ENCODE assay signal across 8 cellular contexts in genomic region chr4:184416913-184417734, GRCh38. TPM values are rescaled to one million over a fixed set of nuclear protein-coding genes. Genes with fewer than 3 reads are reported as not detected.
DNase-seq lines count a peak whose midpoint lies in the region; ATAC-seq and TF ChIP-seq lines count a peak whose summit lies in the region.

No MANE protein-coding gene starts in this region.

- peaks cover 6% of the 10 kb centered on the region for H4K20me1 ChIP-seq in osteoblast (ENCODE audit: insufficient read depth, low read length)

- peaks cover 18% of the 10 kb centered on the region for H3K79me2 ChIP-seq in osteoblast (ENCODE audit: insufficient read depth, low read length)

- no peaks in the 10 kb centered on the region for H3K27me3 ChIP-seq in SJSA1 (replicated peaks)
- H3K27me3 ChIP-seq in breast epithelium = no peaks in the 10 kb centered on the region
- no peaks in the 10 kb centered on the region for H3K27me3 ChIP-seq in osteoblast (ENCODE audit: insufficient read depth, low read length)

- peak overlapping the region; percentile 50 for H2AFZ ChIP-seq in osteoblast (ENCODE audit: low read length)

- TF ChIP-seq CTCF in breast epithelium (IDR thresholded peaks at IDR 0.05) (no peak), osteoblast (IDR thresholded peaks at IDR 0.05; ENCODE audit: extremely low read depth, low read depth, low read length) (no peak)

- H3K36me3 ChIP-seq in SJSA1 (peaks cover 21% of the 10 kb centered on the region), breast epithelium (no peaks in the 10 kb centered on the region), osteoblast (ENCODE audit: insufficient read depth, low read length) (peaks cover 38% of the 10 kb centered on the region)

- no peak for TF ChIP-seq POLR2A in breast epithelium (IDR thresholded peaks at IDR 0.05)

- peaks cover 21% of the 10 kb centered on the region for H3K4me1 ChIP-seq in SJSA1 (replicated peaks)
- peaks cover 0 to 5% of the 10 kb centered on the region in 2 donors for H3K4me1 ChIP-seq in breast epithelium
- peaks cover 19% of the 10 kb centered on the region for H3K4me1 ChIP-seq in osteoblast (ENCODE audit: insufficient read depth, low read length)

- H3K27ac ChIP-seq in SJSA1 (peak overlapping the region; percentile 36), breast epithelium (peak overlapping the region; percentile 80 to 87), osteoblast (ENCODE audit: low read depth, low read length) (peak overlapping the region; percentile 82)

- DNase-seq in SJSA1 (ENCODE audit: low read depth in 1 of 2, low spot score in 2 of 2) = peak in 1 of 2 experiments; percentile 41
- no peak for DNase-seq in breast epithelium (ENCODE audit: low spot score in 2 of 2)
- DNase-seq in osteoblast (ENCODE audit: insufficient read length, low spot score, missing footprints) = no peak
- DNase-seq in NCI-H2227 (lab: John Stamatoyannopoulos, UW; ENCODE audit: unreplicated experiment) = no peak
- no peak for DNase-seq in NCI-H69 (lab: John Stamatoyannopoulos, UW)
- no peak for DNase-seq in mesenteric fat pad (ENCODE audit: low spot score)

- H3K4me3 ChIP-seq in SJSA1 (peak overlapping the region; percentile 13; the same call in 1 of the 2 replicates), breast epithelium (peak overlapping the region; percentile 9 to 56 (median 27)), osteoblast (ENCODE audit: insufficient read depth, low read length) (peak overlapping the region; percentile 64)

- H3K9me3 ChIP-seq in SJSA1 (replicated peaks) = no peaks in the 10 kb centered on the region
- H3K9me3 ChIP-seq in breast epithelium = no peaks in the 10 kb centered on the region
- H3K9me3 ChIP-seq in osteoblast (ENCODE audit: low read depth, low read length) = no peaks in the 10 kb centered on the region

- peak; percentile 36 for ATAC-seq in GM18517 (IDR thresholded peaks at IDR 0.05; ENCODE audit: unreplicated experiment)
- peak; percentile 40 for ATAC-seq in HG02938 (IDR thresholded peaks at IDR 0.05; ENCODE audit: unreplicated experiment)

- intact Hi-C loops in breast epithelium (cut with DNase I; ENCODE audit: low total_unique reads) = no loop called here

- H3K4me2 ChIP-seq in osteoblast (ENCODE audit: insufficient read depth, low read length) = peak overlapping the region; percentile 89

RNA-seq across cellular contexts. Expression of gene IRF2, which starts 57.2 kb away (rescaled TPM):
- 15.9 and 20.8 TPM in 2 replicates for total RNA-seq in SJSA1 (2014; rRNA removed; shearing (Covaris generic))
- total RNA-seq in breast epithelium = 10 to 100 TPM; 27.4 to 57.8 (median 36.4) TPM
- total RNA-seq in osteoblast = 43.0 and 43.8 TPM in 2 replicates
- total RNA-seq in mesenteric fat pad = 35.3 TPM

Comparison
In these comparisons a context has a peak if more than half of its experiments do, and no peak if none do; other contexts are left out.
1. H3K4me3 ChIP-seq: peak in every context shown above with its lines; median percentile 64 in osteoblast; 27 in breast epithelium; 13 in SJSA1.